In genomic region chr17:16491703-16492612, GRCh38 we compare ENCODE assay signal across 8 cellular contexts.
A peak's percentile ranks its signal among the peaks of the same experiment; 100 is the strongest.
DNase-seq lines count a peak whose midpoint lies in the region; ATAC-seq and TF ChIP-seq lines count a peak whose summit lies in the region.

Gene LRRC75A, minus strand, starts transcription at chr17:16492193. Its CDS starts 203 bp downstream, at chr17:16491990.

- peak; percentile 86 for ATAC-seq in stimulated activated naive CD8-positive, alpha-beta T cell treated with anti-CD3 and anti-CD28 coated beads, Interleukin-15, amount 100 ng/mL, for 72 hours

- H3K9me3 Mint-ChIP-seq in nephron, result no peaks in the 10 kb centered on the region
- no peaks in the 10 kb centered on the region for H3K9me3 Mint-ChIP-seq in stimulated activated naive CD8-positive, alpha-beta T cell treated with anti-CD3 and anti-CD28 coated beads, Interleukin-15, amount 100 ng/mL, for 72 hours

- TF ChIP-seq CTCF in fibroblast of mammary gland (conservative IDR thresholded peaks at IDR 0.05; ENCODE audit: control insufficient read depth, insufficient read depth, low read depth, low read length), result no peak
- TF ChIP-seq CTCF in nephron (IDR thresholded peaks at IDR 0.05; ENCODE audit: unreplicated experiment in 3 of 3), result peak; percentile 8 to 14 (median 13)

- peaks cover 36% of the 10 kb centered on the region for H3K4me1 Mint-ChIP-seq in nephron
- H3K4me1 Mint-ChIP-seq in stimulated activated naive CD8-positive, alpha-beta T cell treated with anti-CD3 and anti-CD28 coated beads, Interleukin-15, amount 100 ng/mL, for 72 hours, result peaks cover 16% of the 10 kb centered on the region

- peak within 1 kb of the TSS; percentile 84 to 91 (median 90) for H3K4me3 Mint-ChIP-seq in nephron
- peak within 1 kb of the TSS; percentile 75 to 83 for H3K4me3 Mint-ChIP-seq in stimulated activated naive CD8-positive, alpha-beta T cell treated with anti-CD3 and anti-CD28 coated beads, Interleukin-15, amount 100 ng/mL, for 72 hours

- peak within 1 kb of the TSS in 2 of 3 experiments; percentile 59 to 82 for H3K27ac Mint-ChIP-seq in nephron
- H3K27ac Mint-ChIP-seq in stimulated activated naive CD8-positive, alpha-beta T cell treated with anti-CD3 and anti-CD28 coated beads, Interleukin-15, amount 100 ng/mL, for 72 hours, result no peak within 1 kb of the TSS

- H3K27me3 Mint-ChIP-seq in nephron (ENCODE audit: low read depth), result peaks cover 50% of the 10 kb centered on the region
- H3K27me3 Mint-ChIP-seq in stimulated activated naive CD8-positive, alpha-beta T cell treated with anti-CD3 and anti-CD28 coated beads, Interleukin-15, amount 100 ng/mL, for 72 hours, result peaks cover 38% of the 10 kb centered on the region

- no peaks in the 10 kb centered on the region for H3K36me3 Mint-ChIP-seq in nephron (ENCODE audit: low read depth)

- DNase-seq in 8988T (peak; percentile 75), GM19240 (ENCODE audit: insufficient read length, low spot score) (peak; percentile 59), NCI-H345 treated with DMSO at 0.1 percent for 48 hours (lab: John Stamatoyannopoulos, UW; ENCODE audit: unreplicated experiment) (peak; percentile 13), fibroblast of mammary gland (ENCODE audit: low read depth) (no peak), T1000 (lab: John Stamatoyannopoulos, UW) (no peak)
- DNase-seq in activated T-cell treated with anti-CD3 and anti-CD28 coated beads, Interleukin-2, amount 50 U/mL, for 48 hours, result peak; percentile 57 to 74
- DNase-seq in stimulated activated naive CD8-positive, alpha-beta T cell treated with anti-CD3 and anti-CD28 coated beads, Interleukin-15, amount 100 ng/mL, for 72 hours, result peak; percentile 52 to 57

- peak within 1 kb of the TSS; percentile 10 for H3K4me3 ChIP-seq in fibroblast of mammary gland (ENCODE audit: control insufficient read depth, low read depth, low read length)

Comparison
In these comparisons a context has a peak if more than half of its experiments do, and no peak if none do; other contexts are left out.
1. DNase-seq: peak in 8988T (single experiment), GM19240 (single experiment), NCI-H345 treated with DMSO at 0.1 percent for 48 hours (single experiment), activated T-cell treated with anti-CD3 and anti-CD28 coated beads, Interleukin-2, amount 50 U/mL, for 48 hours (2 of 2) and stimulated activated naive CD8-positive, alpha-beta T cell treated with anti-CD3 and anti-CD28 coated beads, Interleukin-15, amount 100 ng/mL, for 72 hours (2 of 2); none in fibroblast of mammary gland (single experiment) and T1000 (single experiment).
2. H3K27ac Mint-ChIP-seq: peak in nephron (2 of 3); none in stimulated activated naive CD8-positive, alpha-beta T cell treated with anti-CD3 and anti-CD28 coated beads, Interleukin-15, amount 100 ng/mL, for 72 hours (0 of 2).